ENCODE assay signal across 12 cellular contexts in genomic region chr6:74735304-74735703, GRCh38.
A peak's percentile ranks its signal among the peaks of the same experiment; 100 is the strongest.
DNase-seq lines count a peak whose midpoint lies in the region; ATAC-seq, FAIRE-seq and TF ChIP-seq lines count a peak whose summit lies in the region.
"Had no signal": no experiment of that assay in that cellular context is flagged by ENCODE, and none has a peak within 500 bp of the region (broad histone marks: within the 10 kb centered on the region; RNA-seq: fewer than 3 reads in every experiment).

No MANE protein-coding gene starts in this region.

- peaks cover 0 to 11% of the 10 kb centered on the region in 2 donors for H3K9me3 ChIP-seq in right atrium auricular region

- no peak for TF ChIP-seq CTCF in right atrium auricular region (IDR thresholded peaks at IDR 0.05)

- H3K4me1 ChIP-seq in right atrium auricular region = no peaks in the 10 kb centered on the region

- no peak for FAIRE-seq in urothelium cell line (lab: Jason Lieb, UNC)

- H3K36me3 ChIP-seq in right atrium auricular region = no peaks in the 10 kb centered on the region

- H3K27ac ChIP-seq in right atrium auricular region = peak overlapping the region; percentile 50 to 66
- H3K27ac ChIP-seq: 22Rv1 had no signal

- no peak for ATAC-seq in HG03378 (IDR thresholded peaks at IDR 0.05; ENCODE audit: unreplicated experiment)

- no peak overlapping the region for H3K4me3 ChIP-seq in right atrium auricular region

- H3K27me3 ChIP-seq in right atrium auricular region = no peaks in the 10 kb centered on the region

- DNase-seq in DMS53 (lab: John Stamatoyannopoulos, UW) = peak; percentile 10
- DNase-seq in DMS53 treated with DMSO at 0.1 percent for 48 hours (lab: John Stamatoyannopoulos, UW; ENCODE audit: unreplicated experiment) = no peak
- DNase-seq in astrocyte of the hippocampus (ENCODE audit: low read depth, low spot score) = peak; percentile 56
- peak; percentile 68 for DNase-seq in right atrium auricular region (ENCODE audit: low spot score)
- peak; percentile 17 for DNase-seq in urothelium cell line (ENCODE audit: low spot score)
- DNase-seq in NCI-H128 (lab: John Stamatoyannopoulos, UW; ENCODE audit: unreplicated experiment) = no peak
- no peak for DNase-seq in LoVo (ENCODE audit: low spot score)
- DNase-seq: activated CD8-positive, alpha-beta memory T cell treated with anti-CD3 and anti-CD28 coated beads for 24 hours; activated naive CD4-positive, alpha-beta T cell treated with anti-CD3 and anti-CD28 coated beads, Interleukin-2, amount 50 U/mL, for 16 hours; NCI-H187 treated with DMSO at 0.1 percent for 48 hours had no signal

Comparison
In these comparisons a context has a peak if more than half of its experiments do, and no peak if none do; other contexts are left out.
1. DNase-seq: peak in DMS53 (single experiment), astrocyte of the hippocampus (single experiment), right atrium auricular region (single experiment) and urothelium cell line (single experiment); none in DMS53 treated with DMSO at 0.1 percent for 48 hours (single experiment), NCI-H128 (single experiment) and LoVo (single experiment).